Comparison of ENCODE assay signal across 8 cellular contexts in the genomic region with DNA sequence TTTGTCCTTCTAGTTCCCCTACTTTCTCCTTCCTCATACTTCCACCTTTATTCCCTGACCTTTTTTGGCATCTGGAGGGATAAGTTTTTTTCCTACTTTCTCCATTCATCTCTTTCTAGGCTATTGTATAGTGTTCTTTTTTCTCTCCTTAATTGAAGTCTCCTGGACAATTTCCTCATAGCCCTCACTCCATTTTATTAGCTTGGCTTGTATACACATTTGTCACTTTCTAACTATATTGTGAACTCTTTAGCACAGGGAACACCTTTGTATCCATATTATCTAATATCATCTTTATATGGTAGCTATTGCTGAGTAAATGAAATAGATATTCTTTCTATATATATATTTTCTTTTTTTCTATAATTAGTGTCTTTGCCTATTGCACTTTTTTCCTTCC.
"Had no signal": no experiment of that assay in that cellular context is flagged by ENCODE, and none has a peak within 500 bp of the region (broad histone marks: within the 10 kb centered on the region; RNA-seq: fewer than 3 reads in every experiment).

No MANE protein-coding gene starts in this region.

- ATAC-seq: HCT116 had no signal

- H3K9ac ChIP-seq: GM23248 had no signal

- DNase-seq: GM23248, GOT3, H7, IMR-90, KBM-7 had no signal

- H2AFZ ChIP-seq: GM23248 had no signal

- H3K4me3 ChIP-seq: GM23248, HAP-1 had no signal

- H3K9me3 ChIP-seq: HAP-1 had no signal

- FAIRE-seq: HTR-8/SVneo had no signal

- H3K27ac ChIP-seq: GM23248 had no signal
